In genomic region chr19:49591731-49592485, GRCh38 we compare ENCODE assay signal across 8 cellular contexts. TPM values are rescaled to one million over a fixed set of nuclear protein-coding genes. Genes with fewer than 3 reads are reported as not detected.
DNase-seq lines count a peak whose midpoint lies in the region; ATAC-seq and TF ChIP-seq lines count a peak whose summit lies in the region.

No MANE protein-coding gene starts in this region.

- H3K9me3 ChIP-seq in muscle layer of duodenum (ENCODE audit: control insufficient read depth in 1 of 2, low read length in 2 of 2), result no peaks in the 10 kb centered on the region
- H3K9me3 ChIP-seq in thyroid gland, result no peaks in the 10 kb centered on the region

- H3K27ac Mint-ChIP-seq in activated CD8-positive, alpha-beta T cell treated with anti-CD3 and anti-CD28 coated beads for 36 hours, result peak overlapping the region; percentile 81

- H3K36me3 Mint-ChIP-seq in activated CD8-positive, alpha-beta T cell treated with anti-CD3 and anti-CD28 coated beads for 36 hours (ENCODE audit: low read depth), result peaks cover 9% of the 10 kb centered on the region

- peaks cover 7 to 23% of the 10 kb centered on the region in 2 donors for H3K4me1 ChIP-seq in muscle layer of duodenum (ENCODE audit: control insufficient read depth in 1 of 2, insufficient read depth in 2 of 2, low read length in 2 of 2)
- peaks cover 12 to 14% of the 10 kb centered on the region in 2 donors for H3K4me1 ChIP-seq in thyroid gland

- no peaks in the 10 kb centered on the region for H3K9me3 Mint-ChIP-seq in activated CD8-positive, alpha-beta T cell treated with anti-CD3 and anti-CD28 coated beads for 36 hours

- peaks cover 23% of the 10 kb centered on the region for H3K4me1 Mint-ChIP-seq in activated CD8-positive, alpha-beta T cell treated with anti-CD3 and anti-CD28 coated beads for 36 hours (ENCODE audit: low read depth)

- no peak for TF ChIP-seq POLR2A in thyroid gland (IDR thresholded peaks at IDR 0.05)

- no peaks in the 10 kb centered on the region for H3K27me3 Mint-ChIP-seq in activated CD8-positive, alpha-beta T cell treated with anti-CD3 and anti-CD28 coated beads for 36 hours

- H3K4me3 Mint-ChIP-seq in activated CD8-positive, alpha-beta T cell treated with anti-CD3 and anti-CD28 coated beads for 36 hours, result peak overlapping the region; percentile 77

- CTCF ChIA-PET in activated CD8-positive, alpha-beta T cell treated with anti-CD3 and anti-CD28 coated beads for 36 hours (lab: Charles Lee), result interaction anchor here (0.9 to 1.6 kb wide), 4 partner anchors 12 to 88 kb away, joined by 3 to 5 read pairs (median 4); partner anchors contain the start of gene NOSIP

- intact Hi-C loops in activated CD8-positive, alpha-beta T cell treated with anti-CD3 and anti-CD28 coated beads for 36 hours (cut with micrococcal nuclease), result loop anchor here (2.0 to 5.0 kb wide), 2 partner anchors 49 to 85 kb away; partner anchors contain the start of genes PRMT1 and RRAS
- intact Hi-C loops in thyroid gland (cut with DNase I), result no loop called here

- POLR2A ChIA-PET in activated CD8-positive, alpha-beta T cell treated with anti-CD3 and anti-CD28 coated beads for 36 hours (lab: Charles Lee), result interaction anchor here (0.8 to 5.3 kb wide), 8 partner anchors 11 to 104 kb away, joined by 3 to 48 read pairs (median 4); partner anchors contain the start of genes NOSIP, PRMT1, PRRG2 and RRAS

- no peak for ATAC-seq in activated CD8-positive, alpha-beta T cell treated with anti-CD3 and anti-CD28 coated beads for 36 hours
- ATAC-seq in HG03175 (IDR thresholded peaks at IDR 0.05; ENCODE audit: unreplicated experiment), result no peak

- H3K4me3 ChIP-seq in epithelial cell of esophagus (ENCODE audit: low read length) (peak overlapping the region; percentile 70), muscle layer of duodenum (ENCODE audit: low read depth in 1 of 2, low read length in 2 of 2) (peak overlapping the region; percentile 75 to 83), thyroid gland (replicated peaks in 1 of 3) (peak overlapping the region; percentile 74 to 86 (median 75))

- no peak overlapping the region for H3K27ac ChIP-seq in muscle layer of duodenum (ENCODE audit: low read length)
- peak overlapping the region; percentile 81 to 94 (median 91) for H3K27ac ChIP-seq in thyroid gland

- H3K27me3 ChIP-seq in muscle layer of duodenum (ENCODE audit: low read depth, low read length) (no peaks in the 10 kb centered on the region), thyroid gland (no peaks in the 10 kb centered on the region)

- WGBS in thyroid gland, 2 donors, result 0 to 1% methylated on average over 23 to 39 of the region's 51 CpGs

- DNase-seq in NCI-H2081 (lab: John Stamatoyannopoulos, UW) (peak; percentile 51 to 53), NCI-H2081 treated with DMSO at 0.1 percent for 48 hours (lab: John Stamatoyannopoulos, UW) (no peak), NCI-H2029 (lab: John Stamatoyannopoulos, UW) (peak; percentile 22), epithelial cell of esophagus (ENCODE audit: low read depth) (peak; percentile 60), thyroid gland (peak; percentile 49 to 54)
- DNase-seq in activated CD8-positive, alpha-beta T cell treated with anti-CD3 and anti-CD28 coated beads for 36 hours, result peak; percentile 70

- no peak for TF ChIP-seq CTCF in activated CD8-positive, alpha-beta T cell treated with anti-CD3 and anti-CD28 coated beads for 36 hours (IDR thresholded peaks at IDR 0.05)
- TF ChIP-seq CTCF in epithelial cell of esophagus (IDR thresholded peaks at IDR 0.05; ENCODE audit: insufficient read depth, low read depth, low read length, missing control alignments) (no peak), thyroid gland (IDR thresholded peaks at IDR 0.05) (no peak)

- H3K36me3 ChIP-seq in muscle layer of duodenum (ENCODE audit: control insufficient read depth in 1 of 2, insufficient read depth in 2 of 2, low read length in 2 of 2) (peaks cover 6 to 25% of the 10 kb centered on the region in 2 donors), thyroid gland (peaks cover 13 to 27% of the 10 kb centered on the region in 2 donors)

RNA-seq across cellular contexts. Expression of gene PRR12, which starts 0.9 kb away (rescaled TPM):
- 10 to 100 TPM; 16.0 to 17.8 TPM for total RNA-seq in activated CD8-positive, alpha-beta T cell treated with anti-CD3 and anti-CD28 coated beads for 36 hours
- total RNA-seq in thyroid gland, result 10 to 100 TPM in 3 of 4 donors, 1 to 10 TPM in 1; 7.3 to 15.6 (median 12.4) TPM

RNA-seq across cellular contexts. Expression of gene PRRG2, which starts 10.8 kb away (rescaled TPM):
- total RNA-seq in activated CD8-positive, alpha-beta T cell treated with anti-CD3 and anti-CD28 coated beads for 36 hours, result 1 to 10 TPM; 1.5 TPM
- total RNA-seq in thyroid gland, result 10 to 100 TPM in 3 of 4 donors, 1 to 10 TPM in 1; 8.9 to 29.6 (median 25.0) TPM

RNA-seq across cellular contexts. Expression of gene NOSIP, which starts 11.6 kb away (rescaled TPM):
- 10 to 100 TPM; 75.6 to 79.4 TPM for total RNA-seq in activated CD8-positive, alpha-beta T cell treated with anti-CD3 and anti-CD28 coated beads for 36 hours
- total RNA-seq in thyroid gland, result 10 to 100 TPM; 46.1 to 94.6 (median 64.7) TPM

RNA-seq across cellular contexts. Expression of gene RRAS, which starts 48.0 kb away (rescaled TPM):
- total RNA-seq in activated CD8-positive, alpha-beta T cell treated with anti-CD3 and anti-CD28 coated beads for 36 hours, result 1 to 10 TPM; 6.3 to 7.1 TPM
- 10 to 100 TPM; 24.0 to 44.5 (median 28.8) TPM for total RNA-seq in thyroid gland

RNA-seq across cellular contexts. Expression of gene SCAF1, which starts 50.1 kb away (rescaled TPM):
- total RNA-seq in activated CD8-positive, alpha-beta T cell treated with anti-CD3 and anti-CD28 coated beads for 36 hours, result 10 to 100 TPM; 54.5 to 57.2 TPM
- 10 to 100 TPM; 17.5 to 38.4 (median 25.8) TPM for total RNA-seq in thyroid gland
